ENCODE assay signal across 2 cellular contexts in genomic region chr7:65250697-65251395, GRCh38.
A peak's percentile ranks its signal among the peaks of the same experiment; 100 is the strongest.
TF ChIP-seq lines count a peak whose summit lies in the region.

No MANE protein-coding gene starts in this region.

TF ChIP-seq in HEK293, 187 proteins besides CTCF, POLR2A, EP300 and RAD21 (continued from another document):
- TF ChIP-seq PRDM4 (tag by site-specific recombination; IDR thresholded peaks at IDR 0.05) (0 out of 2 replicates have a peak, but pooled peaks have one; percentile 58), PATZ1 (tag by site-specific recombination; IDR thresholded peaks at IDR 0.05) (no peak)
TF ChIP-seq in HEK293: peak in this region for 1.

TF ChIP-seq in neural cell, 6 proteins besides CTCF, POLR2A, EP300 and RAD21 (continued from another document):
- TF ChIP-seq MXI1 (conservative IDR thresholded peaks at IDR 0.05; ENCODE audit: poor library complexity, severe bottlenecking) (no peak), TAF1 (IDR thresholded peaks at IDR 0.05; ENCODE audit: low read depth) (no peak)
